Comparison of ENCODE assay signal across 8 cellular contexts in genomic region chr1:14778882-14779594, GRCh38.
DNase-seq lines count a peak whose midpoint lies in the region; ATAC-seq and TF ChIP-seq lines count a peak whose summit lies in the region.

No MANE protein-coding gene starts in this region.

- no peaks in the 10 kb centered on the region for H3K36me3 ChIP-seq in IMR-90 (ENCODE audit: control insufficient read depth, insufficient read depth, low read length)

- H3K27me3 ChIP-seq in IMR-90 (ENCODE audit: control insufficient read depth, insufficient read depth, low read length) = no peaks in the 10 kb centered on the region

- no peak for TF ChIP-seq POLR2A in IMR-90 (IDR thresholded peaks at IDR 0.05; ENCODE audit: low read depth, low read length)

- no peak overlapping the region for H2BK15ac ChIP-seq in IMR-90 (ENCODE audit: low read depth, low read length)

- peak; percentile 60 for TF ChIP-seq CTCF in IMR-90 (conservative IDR thresholded peaks at IDR 0.05; ENCODE audit: low read depth, low read length)

- no peak overlapping the region for H4K5ac ChIP-seq in IMR-90 (ENCODE audit: low read depth, low read length)

- CTCF ChIA-PET in IMR-90 (lab: Yijun Ruan, JAX) = interaction anchor here (1.0 to 1.8 kb wide), 3 partner anchors 9 to 249 kb away, joined by 3 to 4 read pairs (median 3); no protein-coding TSS in a partner anchor
- CTCF ChIA-PET in activated CD4-positive, alpha-beta memory T cell treated with anti-CD3 and anti-CD28 coated beads for 36 hours (lab: Charles Lee) = interaction anchor here (0.9 to 2.7 kb wide), 6 partner anchors 10 to 268 kb away, joined by 3 to 18 read pairs (median 4); no protein-coding TSS in a partner anchor

- intact Hi-C loops in IMR-90 (cut with micrococcal nuclease) = loop anchor here (1.0 to 2.0 kb wide), 3 partner anchors 248 to 322 kb away; no protein-coding TSS in a partner anchor
- intact Hi-C loops in activated CD4-positive, alpha-beta memory T cell treated with anti-CD3 and anti-CD28 coated beads for 36 hours (cut with micrococcal nuclease) = no loop called here
- intact Hi-C loops in left cardiac atrium (cut with DNase I) = loop anchor here in 1 of 2 donors (5.0 kb wide), 2 partner anchors 248 to 263 kb away; no protein-coding TSS in a partner anchor

- H2AFZ ChIP-seq in IMR-90 (replicated peaks; ENCODE audit: low read length, poor library complexity) = no peak overlapping the region

- H3K9me3 Mint-ChIP-seq in activated CD4-positive, alpha-beta memory T cell treated with anti-CD3 and anti-CD28 coated beads for 36 hours = no peaks in the 10 kb centered on the region

- no peak overlapping the region for H3K9ac ChIP-seq in IMR-90 (ENCODE audit: low read depth, low read length)

- no peaks in the 10 kb centered on the region for H4K20me1 ChIP-seq in IMR-90 (ENCODE audit: insufficient read depth, low read length)

- dilution Hi-C loops in IMR-90 (cut with HindIII; ENCODE audit: low sequenced_read_pairs, unreplicated experiment) = no loop called here

- no peak overlapping the region for H3K27ac Mint-ChIP-seq in activated CD4-positive, alpha-beta memory T cell treated with anti-CD3 and anti-CD28 coated beads for 36 hours

- H3K4me2 ChIP-seq in IMR-90 (ENCODE audit: low read depth, low read length) = no peak overlapping the region

- no peak overlapping the region for H2BK20ac ChIP-seq in IMR-90 (ENCODE audit: low read depth, low read length)

- H3K79me1 ChIP-seq in IMR-90 (ENCODE audit: low read depth in 1 of 2, low read length in 2 of 2) = no peaks in the 10 kb centered on the region

- H3K56ac ChIP-seq in IMR-90 (ENCODE audit: extremely low read depth, insufficient read depth, low read length) = no peak overlapping the region

- no TSS peak for BruUV-seq in IMR-90 (replicated peaks; lab: Mats Ljungman, UMichigan)

- H4K91ac ChIP-seq in IMR-90 (ENCODE audit: insufficient read depth, low read depth, low read length) = no peak overlapping the region

- no peak overlapping the region for H2BK120ac ChIP-seq in IMR-90 (ENCODE audit: low read depth, low read length)

- H3K4ac ChIP-seq in IMR-90 (ENCODE audit: low read depth, low read length) = no peak overlapping the region

- no peaks in the 10 kb centered on the region for H3K36me3 Mint-ChIP-seq in activated CD4-positive, alpha-beta memory T cell treated with anti-CD3 and anti-CD28 coated beads for 36 hours

- ATAC-seq in IMR-90 (ENCODE audit: low read depth) (peak; percentile 77), left cardiac atrium (no peak), HG03469 (IDR thresholded peaks at IDR 0.05; ENCODE audit: unreplicated experiment) (no peak), HG02884 (IDR thresholded peaks at IDR 0.05; ENCODE audit: unreplicated experiment) (no peak)

- POLR2A ChIA-PET in IMR-90 (lab: Charles Lee; ENCODE audit: unreplicated experiment) = interaction anchor here (0.7 kb wide), 1 partner anchor 15 kb away, joined by 4 read pairs; no protein-coding TSS in a partner anchor
- POLR2A ChIA-PET in activated CD4-positive, alpha-beta memory T cell treated with anti-CD3 and anti-CD28 coated beads for 36 hours (lab: Charles Lee) = no interaction called here

- DNase-seq in GDM1 (lab: John Stamatoyannopoulos, UW) = peak; percentile 21
- DNase-seq in IMR-90 = peak; percentile 15
- DNase-seq in activated CD4-positive, alpha-beta memory T cell treated with anti-CD3 and anti-CD28 coated beads for 36 hours = peak; percentile 39
- peak; percentile 33 for DNase-seq in left cardiac atrium
- peak; percentile 15 for DNase-seq in stimulated activated CD4-positive, alpha-beta T cell treated with anti-CD3 and anti-CD28 coated beads, Interleukin-1b, Interleukin-23, amount 100 ng/mL, for 48 hours
- no peak for DNase-seq in NOMO-1 treated with DMSO at 0.1 percent for 48 hours (lab: John Stamatoyannopoulos, UW; ENCODE audit: unreplicated experiment)

- no peak overlapping the region for H3K23ac ChIP-seq in IMR-90 (ENCODE audit: low read depth, low read length)

- no peaks in the 10 kb centered on the region for H3K4me1 ChIP-seq in IMR-90 (ENCODE audit: control insufficient read depth, insufficient read depth, low read length)

- H4K8ac ChIP-seq in IMR-90 (ENCODE audit: low read depth in 2 of 2, low read length in 2 of 2) = no peak overlapping the region

- no peaks in the 10 kb centered on the region for H3K4me1 Mint-ChIP-seq in activated CD4-positive, alpha-beta memory T cell treated with anti-CD3 and anti-CD28 coated beads for 36 hours (ENCODE audit: low read depth)

- H3K27me3 Mint-ChIP-seq in activated CD4-positive, alpha-beta memory T cell treated with anti-CD3 and anti-CD28 coated beads for 36 hours = peaks cover 7% of the 10 kb centered on the region

- H3K14ac ChIP-seq in IMR-90 (replicated peaks; ENCODE audit: low read depth, low read length) = no peak overlapping the region

- no peak overlapping the region for H2AK5ac ChIP-seq in IMR-90 (ENCODE audit: low read depth, low read length)

- WGBS in IMR-90 (ENCODE audit: extremely low coverage in 2 of 2, insufficient read length in 1 of 2), 2 experiments = 100% methylated on average over 1 of the region's 10 CpGs; no CpG with 5 or more reads in 1 of the 2 experiments

- H3K27ac ChIP-seq in IMR-90 (ENCODE audit: insufficient read depth, low read length) = no peak overlapping the region

- peak; percentile 70 for TF ChIP-seq RAD21 in IMR-90 (IDR thresholded peaks at IDR 0.05; ENCODE audit: low read length)

- no peaks in the 10 kb centered on the region for H3K9me3 ChIP-seq in IMR-90 (ENCODE audit: control insufficient read depth, insufficient read depth, low read length)

- in situ Hi-C loops in IMR-90 (cut with MboI; ENCODE audit: low sequenced_read_pairs) = loop anchor here (5.0 kb wide), 1 partner anchor 268 kb away; no protein-coding TSS in a partner anchor

- no peak overlapping the region for H3K18ac ChIP-seq in IMR-90 (ENCODE audit: low read depth, low read length)

- H3K9me1 ChIP-seq in IMR-90 (ENCODE audit: insufficient read depth, low read length) = no peaks in the 10 kb centered on the region

- H2BK5ac ChIP-seq in IMR-90 (ENCODE audit: low read depth, low read length, poor library complexity, severe bottlenecking) = no peak overlapping the region

- no peak overlapping the region for H3K4me3 ChIP-seq in IMR-90 (ENCODE audit: insufficient read depth, low read depth, low read length)

- no peak overlapping the region for H3K4me3 Mint-ChIP-seq in activated CD4-positive, alpha-beta memory T cell treated with anti-CD3 and anti-CD28 coated beads for 36 hours

- no peak overlapping the region for H2AK9ac ChIP-seq in IMR-90 (replicated peaks; ENCODE audit: low read depth, low read length, poor library complexity)

TF ChIP-seq in IMR-90, 13 proteins besides CTCF, POLR2A, EP300 and RAD21:
- TF ChIP-seq BHLHE40 (IDR thresholded peaks at IDR 0.05; ENCODE audit: low read depth, low read length) = no peak
- TF ChIP-seq MAZ (IDR thresholded peaks at IDR 0.05; ENCODE audit: borderline replicate concordance, low read depth, low read length) = no peak
- TF ChIP-seq SMC3 (IDR thresholded peaks at IDR 0.05; ENCODE audit: low read depth, low read length) = peak; percentile 67
